1 cellular context compared by ENCODE assay signal in genomic region chr11:65497141-65498041, GRCh38.
TF ChIP-seq lines count a peak whose summit lies in the region.

No MANE protein-coding gene starts in this region.

TF ChIP-seq in WTC11, 78 proteins besides CTCF, POLR2A, EP300 and RAD21 (continued from another document):
- TF ChIP-seq, protein P1, sequence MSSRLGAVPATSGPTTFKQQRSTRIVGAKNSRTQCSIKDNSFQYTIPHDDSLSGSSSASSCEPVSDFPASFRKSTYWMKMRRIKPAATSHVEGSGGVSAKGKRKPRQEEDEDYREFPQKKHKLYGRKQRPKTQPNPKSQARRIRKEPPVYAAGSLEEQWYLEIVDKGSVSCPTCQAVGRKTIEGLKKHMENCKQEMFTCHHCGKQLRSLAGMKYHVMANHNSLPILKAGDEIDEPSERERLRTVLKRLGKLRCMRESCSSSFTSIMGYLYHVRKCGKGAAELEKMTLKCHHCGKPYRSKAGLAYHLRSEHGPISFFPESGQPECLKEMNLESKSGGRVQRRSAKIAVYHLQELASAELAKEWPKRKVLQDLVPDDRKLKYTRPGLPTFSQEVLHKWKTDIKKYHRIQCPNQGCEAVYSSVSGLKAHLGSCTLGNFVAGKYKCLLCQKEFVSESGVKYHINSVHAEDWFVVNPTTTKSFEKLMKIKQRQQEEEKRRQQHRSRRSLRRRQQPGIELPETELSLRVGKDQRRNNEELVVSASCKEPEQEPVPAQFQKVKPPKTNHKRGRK (CRISPR knock-in tag; IDR thresholded peaks at IDR 0.05; ENCODE audit: borderline replicate concordance) = no peak
- peak; percentile 97 for TF ChIP-seq MYBL2 (CRISPR knock-in tag; IDR thresholded peaks at IDR 0.05)
- TF ChIP-seq MLX (CRISPR knock-in tag; IDR thresholded peaks at IDR 0.05) = no peak
- peak; percentile 82 for TF ChIP-seq TEAD1 (CRISPR knock-in tag; IDR thresholded peaks at IDR 0.05)
- no peak for TF ChIP-seq ZNF138 (CRISPR knock-in tag; conservative IDR thresholded peaks at IDR 0.05)
- no peak for TF ChIP-seq JUN (CRISPR knock-in tag; IDR thresholded peaks at IDR 0.05)
- TF ChIP-seq FOXK1 (CRISPR knock-in tag; IDR thresholded peaks at IDR 0.05) = peak; percentile 74
- TF ChIP-seq, protein P2, sequence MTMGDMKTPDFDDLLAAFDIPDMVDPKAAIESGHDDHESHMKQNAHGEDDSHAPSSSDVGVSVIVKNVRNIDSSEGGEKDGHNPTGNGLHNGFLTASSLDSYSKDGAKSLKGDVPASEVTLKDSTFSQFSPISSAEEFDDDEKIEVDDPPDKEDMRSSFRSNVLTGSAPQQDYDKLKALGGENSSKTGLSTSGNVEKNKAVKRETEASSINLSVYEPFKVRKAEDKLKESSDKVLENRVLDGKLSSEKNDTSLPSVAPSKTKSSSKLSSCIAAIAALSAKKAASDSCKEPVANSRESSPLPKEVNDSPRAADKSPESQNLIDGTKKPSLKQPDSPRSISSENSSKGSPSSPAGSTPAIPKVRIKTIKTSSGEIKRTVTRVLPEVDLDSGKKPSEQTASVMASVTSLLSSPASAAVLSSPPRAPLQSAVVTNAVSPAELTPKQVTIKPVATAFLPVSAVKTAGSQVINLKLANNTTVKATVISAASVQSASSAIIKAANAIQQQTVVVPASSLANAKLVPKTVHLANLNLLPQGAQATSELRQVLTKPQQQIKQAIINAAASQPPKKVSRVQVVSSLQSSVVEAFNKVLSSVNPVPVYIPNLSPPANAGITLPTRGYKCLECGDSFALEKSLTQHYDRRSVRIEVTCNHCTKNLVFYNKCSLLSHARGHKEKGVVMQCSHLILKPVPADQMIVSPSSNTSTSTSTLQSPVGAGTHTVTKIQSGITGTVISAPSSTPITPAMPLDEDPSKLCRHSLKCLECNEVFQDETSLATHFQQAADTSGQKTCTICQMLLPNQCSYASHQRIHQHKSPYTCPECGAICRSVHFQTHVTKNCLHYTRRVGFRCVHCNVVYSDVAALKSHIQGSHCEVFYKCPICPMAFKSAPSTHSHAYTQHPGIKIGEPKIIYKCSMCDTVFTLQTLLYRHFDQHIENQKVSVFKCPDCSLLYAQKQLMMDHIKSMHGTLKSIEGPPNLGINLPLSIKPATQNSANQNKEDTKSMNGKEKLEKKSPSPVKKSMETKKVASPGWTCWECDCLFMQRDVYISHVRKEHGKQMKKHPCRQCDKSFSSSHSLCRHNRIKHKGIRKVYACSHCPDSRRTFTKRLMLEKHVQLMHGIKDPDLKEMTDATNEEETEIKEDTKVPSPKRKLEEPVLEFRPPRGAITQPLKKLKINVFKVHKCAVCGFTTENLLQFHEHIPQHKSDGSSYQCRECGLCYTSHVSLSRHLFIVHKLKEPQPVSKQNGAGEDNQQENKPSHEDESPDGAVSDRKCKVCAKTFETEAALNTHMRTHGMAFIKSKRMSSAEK (CRISPR knock-in tag; IDR thresholded peaks at IDR 0.05; ENCODE audit: borderline replicate concordance) = no peak
- TF ChIP-seq FOXP4 (CRISPR knock-in tag; IDR thresholded peaks at IDR 0.05) = peak; percentile 76; the same call in 1 of the 2 replicates
- no peak for TF ChIP-seq PREB (CRISPR knock-in tag; IDR thresholded peaks at IDR 0.05; ENCODE audit: borderline replicate concordance)
- TF ChIP-seq CREM (CRISPR knock-in tag; IDR thresholded peaks at IDR 0.05) = 0 out of 2 replicates have a peak, but pooled peaks have one; percentile 32
- peak; percentile 47; the same call in 1 of the 2 replicates for TF ChIP-seq ZNF416 (CRISPR knock-in tag; IDR thresholded peaks at IDR 0.05)
- no peak for TF ChIP-seq GRHL2 (CRISPR knock-in tag; IDR thresholded peaks at IDR 0.05; ENCODE audit: insufficient replicate concordance, severe bottlenecking)
- TF ChIP-seq, protein P3, sequence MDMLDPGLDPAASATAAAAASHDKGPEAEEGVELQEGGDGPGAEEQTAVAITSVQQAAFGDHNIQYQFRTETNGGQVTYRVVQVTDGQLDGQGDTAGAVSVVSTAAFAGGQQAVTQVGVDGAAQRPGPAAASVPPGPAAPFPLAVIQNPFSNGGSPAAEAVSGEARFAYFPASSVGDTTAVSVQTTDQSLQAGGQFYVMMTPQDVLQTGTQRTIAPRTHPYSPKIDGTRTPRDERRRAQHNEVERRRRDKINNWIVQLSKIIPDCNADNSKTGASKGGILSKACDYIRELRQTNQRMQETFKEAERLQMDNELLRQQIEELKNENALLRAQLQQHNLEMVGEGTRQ (CRISPR knock-in tag; IDR thresholded peaks at IDR 0.05) = peak; percentile 71
- TF ChIP-seq RELA (CRISPR knock-in tag; IDR thresholded peaks at IDR 0.05; ENCODE audit: borderline replicate concordance) = 0 out of 2 replicates have a peak, but pooled peaks have one; percentile 60
- TF ChIP-seq, protein P4, sequence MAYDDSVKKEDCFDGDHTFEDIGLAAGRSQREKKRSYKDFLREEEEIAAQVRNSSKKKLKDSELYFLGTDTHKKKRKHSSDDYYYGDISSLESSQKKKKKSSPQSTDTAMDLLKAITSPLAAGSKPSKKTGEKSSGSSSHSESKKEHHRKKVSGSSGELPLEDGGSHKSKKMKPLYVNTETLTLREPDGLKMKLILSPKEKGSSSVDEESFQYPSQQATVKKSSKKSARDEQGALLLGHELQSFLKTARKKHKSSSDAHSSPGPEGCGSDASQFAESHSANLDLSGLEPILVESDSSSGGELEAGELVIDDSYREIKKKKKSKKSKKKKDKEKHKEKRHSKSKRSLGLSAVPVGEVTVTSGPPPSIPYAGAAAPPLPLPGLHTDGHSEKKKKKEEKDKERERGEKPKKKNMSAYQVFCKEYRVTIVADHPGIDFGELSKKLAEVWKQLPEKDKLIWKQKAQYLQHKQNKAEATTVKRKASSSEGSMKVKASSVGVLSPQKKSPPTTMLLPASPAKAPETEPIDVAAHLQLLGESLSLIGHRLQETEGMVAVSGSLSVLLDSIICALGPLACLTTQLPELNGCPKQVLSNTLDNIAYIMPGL (CRISPR knock-in tag; IDR thresholded peaks at IDR 0.05) = 0 out of 2 replicates have a peak, but pooled peaks have one; percentile 52
- TF ChIP-seq, protein P5, sequence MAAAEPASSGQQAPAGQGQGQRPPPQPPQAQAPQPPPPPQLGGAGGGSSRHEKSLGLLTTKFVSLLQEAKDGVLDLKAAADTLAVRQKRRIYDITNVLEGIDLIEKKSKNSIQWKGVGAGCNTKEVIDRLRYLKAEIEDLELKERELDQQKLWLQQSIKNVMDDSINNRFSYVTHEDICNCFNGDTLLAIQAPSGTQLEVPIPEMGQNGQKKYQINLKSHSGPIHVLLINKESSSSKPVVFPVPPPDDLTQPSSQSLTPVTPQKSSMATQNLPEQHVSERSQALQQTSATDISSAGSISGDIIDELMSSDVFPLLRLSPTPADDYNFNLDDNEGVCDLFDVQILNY (CRISPR knock-in tag; IDR thresholded peaks at IDR 0.05) = peak; percentile 85
- TF ChIP-seq ARID4B (CRISPR knock-in tag; IDR thresholded peaks at IDR 0.05; ENCODE audit: borderline replicate concordance) = 0 out of 2 replicates have a peak, but pooled peaks have one; percentile 73
- TF ChIP-seq ETV6 (CRISPR knock-in tag; IDR thresholded peaks at IDR 0.05) = peak; percentile 84; the same call in 1 of the 2 replicates
- peak; percentile 96 for TF ChIP-seq SP1 (CRISPR knock-in tag; conservative IDR thresholded peaks at IDR 0.05)
- TF ChIP-seq ZNF671 (CRISPR knock-in tag; IDR thresholded peaks at IDR 0.05) = no peak
- TF ChIP-seq OVOL2 (CRISPR knock-in tag; IDR thresholded peaks at IDR 0.05; ENCODE audit: borderline replicate concordance) = no peak
